In genomic region chr9:76996700-76997099, GRCh38 we compare ENCODE assay signal across 8 cellular contexts. TPM values are rescaled to one million over a fixed set of nuclear protein-coding genes. Genes with fewer than 3 reads are reported as not detected.
A peak's percentile ranks its signal among the peaks of the same experiment; 100 is the strongest.
DNase-seq lines count a peak whose midpoint lies in the region; ATAC-seq, FAIRE-seq and TF ChIP-seq lines count a peak whose summit lies in the region.

No MANE protein-coding gene starts in this region.

- ATAC-seq in GM18868 (IDR thresholded peaks at IDR 0.05; ENCODE audit: unreplicated experiment): no peak

- no peak for DNase-seq in D721Med (ENCODE audit: insufficient read length, low spot score)
- DNase-seq in HuH-7.5 (ENCODE audit: low spot score): peak; percentile 19
- DNase-seq in astrocyte of the hippocampus (ENCODE audit: low read depth, low spot score): peak; percentile 64
- DNase-seq in left kidney (ENCODE audit: low read depth, low spot score): peak; percentile 75
- no peak for DNase-seq in cerebellum (ENCODE audit: low spot score)
- no peak for DNase-seq in CD1c-positive myeloid dendritic cell (ENCODE audit: extremely low spot score)
- DNase-seq in activated CD4-positive, CD25-positive, alpha-beta regulatory T cell (lab: John Stamatoyannopoulos, UW): no peak

- FAIRE-seq in D721Med (lab: Jason Lieb, UNC): no peak

- TF ChIP-seq CTCF in D721Med (IDR thresholded peaks at IDR 0.05; ENCODE audit: insufficient read depth, missing control alignments): peak; percentile 33

RNA-seq across cellular contexts. Expression of gene FOXB2, which starts 22.8 kb away (rescaled TPM):
- not detected for total RNA-seq in cerebellum

Comparison
In these comparisons a context has a peak if more than half of its experiments do, and no peak if none do; other contexts are left out.
1. DNase-seq: peak in HuH-7.5 (single experiment), astrocyte of the hippocampus (single experiment) and left kidney (single experiment); none in D721Med (single experiment), cerebellum (single experiment), CD1c-positive myeloid dendritic cell (single experiment) and activated CD4-positive, CD25-positive, alpha-beta regulatory T cell (0 of 4).